In genomic region chrX:36974896-36975295, GRCh38 we compare ENCODE assay signal across 26 cellular contexts. TPM values are rescaled to one million over a fixed set of nuclear protein-coding genes. Genes with fewer than 3 reads are reported as not detected.
DNase-seq lines count a peak whose midpoint lies in the region; ATAC-seq and TF ChIP-seq lines count a peak whose summit lies in the region.
"Had no signal": no experiment of that assay in that cellular context is flagged by ENCODE, and none has a peak within 500 bp of the region (broad histone marks: within the 10 kb centered on the region; RNA-seq: fewer than 3 reads in every experiment).

No MANE protein-coding gene starts in this region.

- H4K20me1 ChIP-seq in neural progenitor cell (ENCODE audit: low read depth) = no peaks in the 10 kb centered on the region
- H4K20me1 ChIP-seq: BLaER1 had no signal

- no peak for ATAC-seq in HG03139 (IDR thresholded peaks at IDR 0.05; ENCODE audit: unreplicated experiment)
- no peak for ATAC-seq in HG02973 (IDR thresholded peaks at IDR 0.05; ENCODE audit: unreplicated experiment)
- ATAC-seq: Right ventricle myocardium inferior, SK-N-SH treated with all-trans-retinoic acid at 6 μM for 48 hours had no signal

- no peaks in the 10 kb centered on the region for H3K79me2 ChIP-seq in neural progenitor cell (ENCODE audit: low read depth)

- peak; percentile 2 for DNase-seq in NCI-H1694 treated with DMSO at 0.1 percent for 48 hours (lab: John Stamatoyannopoulos, UW)
- DNase-seq in NCI-H1694 (lab: John Stamatoyannopoulos, UW) = no peak
- peak; percentile 78 for DNase-seq in DMS53 (lab: John Stamatoyannopoulos, UW)
- peak; percentile 16 for DNase-seq in glomerular visceral epithelial cell (ENCODE audit: extremely low spot score)
- DNase-seq in neural progenitor cell (ENCODE audit: low spot score) = peak; percentile 19
- DNase-seq in cerebellum (ENCODE audit: low spot score) = no peak
- DNase-seq: 8988T; CD4-positive, CD25-positive, alpha-beta regulatory T cell; GOT3; HCEC 1CT; Karpas-422; NCI-H1092; NCI-H1436 treated with DMSO at 0.1 percent for 48 hours; NCI-H2029 treated with DMSO at 0.1 percent for 48 hours; NCI-H524; NCI-H82; NK-92 treated with Interleukin-12 subunit alpha and Interleukin-12 subunit beta, amount 100 ng/mL, for 24 hours; PC-9; SJCRH30 had no signal

- no peaks in the 10 kb centered on the region for H3K36me3 ChIP-seq in neural progenitor cell
- H3K36me3 ChIP-seq: BLaER1, SJCRH30 had no signal

- no peak overlapping the region for H3K4me3 ChIP-seq in neural progenitor cell
- H3K4me3 ChIP-seq: BLaER1, PC-9, SJCRH30 had no signal

- no peak overlapping the region for H3K4me3 Mint-ChIP-seq in neural progenitor cell

- no peaks in the 10 kb centered on the region for H3K27me3 Mint-ChIP-seq in neural progenitor cell (ENCODE audit: insufficient read depth, low read depth)
- H3K27me3 Mint-ChIP-seq: CD4-positive, CD25-positive, alpha-beta regulatory T cell had no signal

- no peak overlapping the region for H3K9ac ChIP-seq in neural progenitor cell
- H3K9ac ChIP-seq: BLaER1 had no signal

- peaks cover 2% of the 10 kb centered on the region for H3K4me1 Mint-ChIP-seq in neural progenitor cell
- H3K4me1 Mint-ChIP-seq: CD4-positive, CD25-positive, alpha-beta regulatory T cell had no signal

- H3K36me3 Mint-ChIP-seq in neural progenitor cell = no peaks in the 10 kb centered on the region
- H3K36me3 Mint-ChIP-seq: CD4-positive, CD25-positive, alpha-beta regulatory T cell had no signal

- H2AFZ ChIP-seq in neural progenitor cell (replicated peaks) = no peak overlapping the region
- H2AFZ ChIP-seq: PC-9 had no signal

- no peaks in the 10 kb centered on the region for H3F3A ChIP-seq in neural progenitor cell (ENCODE audit: low read depth)

- no peak overlapping the region for H3K4me2 ChIP-seq in neural progenitor cell
- H3K4me2 ChIP-seq: BLaER1, PC-9 had no signal

- no peak overlapping the region for H3K27ac ChIP-seq in neural progenitor cell
- H3K27ac ChIP-seq: BLaER1, PC-9, SJCRH30 had no signal

- H3K4me1 ChIP-seq in neural progenitor cell = no peaks in the 10 kb centered on the region
- H3K4me1 ChIP-seq: BLaER1, SJCRH30 had no signal

- H3K27me3 ChIP-seq in neural progenitor cell = no peaks in the 10 kb centered on the region
- H3K27me3 ChIP-seq: BLaER1, SJCRH30 had no signal

- H3K9me3 ChIP-seq in neural progenitor cell (ENCODE audit: low read depth) = no peaks in the 10 kb centered on the region
- H3K9me3 ChIP-seq: BLaER1, SJCRH30 had no signal

- H3K27ac Mint-ChIP-seq in neural progenitor cell = no peak overlapping the region
- H3K27ac Mint-ChIP-seq: CD4-positive, CD25-positive, alpha-beta regulatory T cell had no signal

- H3K9me3 Mint-ChIP-seq in neural progenitor cell = no peaks in the 10 kb centered on the region

- TF ChIP-seq CTCF in neural progenitor cell (IDR thresholded peaks at IDR 0.05) = no peak

RNA-seq across cellular contexts. Expression of gene FAM47C, which starts 33.3 kb away (rescaled TPM):
- total RNA-seq in neural progenitor cell (ENCODE audit: low replicate concordance) (not detected in 2 replicates), cerebellum (not detected)
- total RNA-seq: CD4-positive, CD25-positive, alpha-beta regulatory T cell; HT-29; PC-9; Right ventricle myocardium inferior; RPMI7951; SJCRH30 had no signal

Comparison
In these comparisons a context has a peak if more than half of its experiments do, and no peak if none do; other contexts are left out.
1. DNase-seq: peak in NCI-H1694 treated with DMSO at 0.1 percent for 48 hours (single experiment), DMS53 (single experiment), glomerular visceral epithelial cell (single experiment) and neural progenitor cell (single experiment); none in NCI-H1694 (single experiment) and cerebellum (single experiment).